15 cellular contexts compared by ENCODE assay signal in the genomic region with DNA sequence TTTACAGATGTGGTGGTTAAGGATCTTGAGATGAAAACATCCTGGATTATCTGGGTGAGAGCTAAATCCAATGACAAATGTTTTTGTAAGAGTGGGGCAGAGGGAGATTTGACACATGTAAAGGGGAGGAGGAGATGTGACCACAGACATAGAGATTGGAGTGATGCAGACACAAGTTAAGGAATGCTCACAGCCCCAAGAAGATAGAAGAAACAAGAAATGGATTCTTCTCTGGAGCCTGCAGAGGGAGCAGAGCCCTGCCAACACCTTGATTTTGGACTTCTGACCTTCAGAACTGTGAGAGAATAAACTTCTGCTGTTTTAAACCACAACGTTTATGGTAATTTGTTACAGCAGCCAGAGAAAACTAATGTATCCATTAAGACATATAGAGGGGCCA.
"Had no signal": no experiment of that assay in that cellular context is flagged by ENCODE, and none has a peak within 500 bp of the region (broad histone marks: within the 10 kb centered on the region; RNA-seq: fewer than 3 reads in every experiment).

No MANE protein-coding gene starts in this region.

- H3K9me3 ChIP-seq: suprapubic skin had no signal

- H3K27me3 ChIP-seq: hepatocyte, suprapubic skin had no signal

- H3K4me2 ChIP-seq: hepatocyte had no signal

- H3K9me3 Mint-ChIP-seq: natural killer cell treated with Interleukin-12 subunit alpha and Interleukin-12 subunit beta and Interleukin-15 and Interleukin-18, amount 100 ng/mL, for 72 hours had no signal

- H3K27me3 Mint-ChIP-seq: activated T-helper 17 cell treated with anti-CD3 and anti-CD28 coated beads, Interleukin-2, amount 50 U/mL, for 72 hours had no signal

- DNase-seq: activated CD4-positive, alpha-beta T cell treated with anti-CD3 and anti-CD28 coated beads for 1 hour; activated CD4-positive, alpha-beta T cell treated with anti-CD3 and anti-CD28 coated beads, Interleukin-2, amount 50 U/mL, for 48 hours; activated naive CD4-positive, alpha-beta T cell treated with anti-CD3 and anti-CD28 coated beads for 36 hours; central memory CD4-positive, alpha-beta T cell; islet precursor cell; left ventricle myocardium inferior; mesenchymal stem cell; nucleus accumbens; stimulated activated naive CD8-positive, alpha-beta T cell treated with anti-CD3 and anti-CD28 coated beads, Interleukin-15, Interleukin-2, amounts not matched to agents 100 U/mL and 50 U/mL, for 24 hours; T-cell; T-helper 9 cell had no signal

- H3K4me3 ChIP-seq: hepatocyte, left ventricle myocardium inferior, suprapubic skin had no signal

- H3K79me2 ChIP-seq: hepatocyte had no signal

- H3K27ac Mint-ChIP-seq: activated naive CD4-positive, alpha-beta T cell treated with anti-CD3 and anti-CD28 coated beads for 36 hours; natural killer cell treated with Interleukin-12 subunit alpha and Interleukin-12 subunit beta and Interleukin-15 and Interleukin-18, amount 100 ng/mL, for 72 hours; T-cell had no signal

- H3K36me3 Mint-ChIP-seq: natural killer cell treated with Interleukin-12 subunit alpha and Interleukin-12 subunit beta and Interleukin-15 and Interleukin-18, amount 100 ng/mL, for 72 hours; T-cell had no signal

- H3K36me3 ChIP-seq: left ventricle myocardium inferior, suprapubic skin had no signal

- H3K4me3 Mint-ChIP-seq: activated naive CD4-positive, alpha-beta T cell treated with anti-CD3 and anti-CD28 coated beads for 36 hours; activated T-helper 17 cell treated with anti-CD3 and anti-CD28 coated beads, Interleukin-2, amount 50 U/mL, for 72 hours; natural killer cell treated with Interleukin-12 subunit alpha and Interleukin-12 subunit beta and Interleukin-15 and Interleukin-18, amount 100 ng/mL, for 72 hours; T-cell had no signal

- H2AFZ ChIP-seq: hepatocyte had no signal

- H3K27ac ChIP-seq: hepatocyte, left ventricle myocardium inferior, suprapubic skin had no signal
